ENCODE assay signal across 11 cellular contexts in genomic region chr1:24925082-24925779, GRCh38. TPM values are rescaled to one million over a fixed set of nuclear protein-coding genes. Genes with fewer than 3 reads are reported as not detected.
DNase-seq lines count a peak whose midpoint lies in the region; ATAC-seq and TF ChIP-seq lines count a peak whose summit lies in the region.
"Had no signal": no experiment of that assay in that cellular context is flagged by ENCODE, and none has a peak within 500 bp of the region (broad histone marks: within the 10 kb centered on the region; RNA-seq: fewer than 3 reads in every experiment).

No MANE protein-coding gene starts in this region.

- CTCF ChIA-PET in activated naive CD4-positive, alpha-beta T cell treated with anti-CD3 and anti-CD28 coated beads for 36 hours (lab: Charles Lee), result interaction anchor here (0.6 to 2.5 kb wide), 8 partner anchors 10 to 914 kb away, joined by 3 to 12 read pairs (median 3); no protein-coding TSS in a partner anchor
- CTCF ChIA-PET in Calu3 (lab: Charles Lee), result no interaction called here

- no TSS peak for BruUV-seq in Calu3 (replicated peaks; lab: Mats Ljungman, UMichigan)

- H3K36me3 Mint-ChIP-seq in activated naive CD4-positive, alpha-beta T cell treated with anti-CD3 and anti-CD28 coated beads for 36 hours (ENCODE audit: low read depth), result peaks cover 76% of the 10 kb centered on the region
- H3K36me3 Mint-ChIP-seq in Calu3 (ENCODE audit: insufficient read depth, unreplicated experiment), result no peaks in the 10 kb centered on the region

- peak; percentile 46 to 50 for ATAC-seq in activated CD4-positive, CD25-positive, alpha-beta regulatory T cell treated with anti-CD3 and anti-CD28 coated beads, Interleukin-2, amount 50 U/mL, for 24 hours
- ATAC-seq in HG03565 (IDR thresholded peaks at IDR 0.05; ENCODE audit: unreplicated experiment) (no peak), HG02610 (IDR thresholded peaks at IDR 0.05; ENCODE audit: unreplicated experiment) (no peak)
- ATAC-seq: gastroesophageal sphincter had no signal

- H3K27ac Mint-ChIP-seq in activated naive CD4-positive, alpha-beta T cell treated with anti-CD3 and anti-CD28 coated beads for 36 hours, result peak overlapping the region; percentile 77
- H3K27ac Mint-ChIP-seq in Calu3 (ENCODE audit: unreplicated experiment), result no peak overlapping the region
- H3K27ac Mint-ChIP-seq: nephron had no signal

- no peaks in the 10 kb centered on the region for H3K9me3 Mint-ChIP-seq in activated naive CD4-positive, alpha-beta T cell treated with anti-CD3 and anti-CD28 coated beads for 36 hours
- H3K9me3 Mint-ChIP-seq in Calu3 (ENCODE audit: low read depth, unreplicated experiment), result no peaks in the 10 kb centered on the region
- H3K9me3 Mint-ChIP-seq: nephron had no signal

- no peak for TF ChIP-seq CTCF in Calu3 (IDR thresholded peaks at IDR 0.05; ENCODE audit: unreplicated experiment)

- peak; percentile 93 for DNase-seq in activated naive CD4-positive, alpha-beta T cell treated with anti-CD3 and anti-CD28 coated beads for 36 hours
- peak; percentile 69 to 73 for DNase-seq in stimulated activated CD4-positive, alpha-beta T cell treated with anti-CD3 and anti-CD28 coated beads, Interleukin-2, amount 100 ng/mL, for 48 hours
- no peak for DNase-seq in Calu3
- no peak for DNase-seq in GM19238 (ENCODE audit: insufficient read length, low spot score)
- DNase-seq: NCI-H748 treated with DMSO at 0.1 percent for 48 hours had no signal

- H3K4me1 Mint-ChIP-seq in activated naive CD4-positive, alpha-beta T cell treated with anti-CD3 and anti-CD28 coated beads for 36 hours (ENCODE audit: low read depth), result peaks cover 70% of the 10 kb centered on the region
- H3K4me1 Mint-ChIP-seq in Calu3 (ENCODE audit: low read depth, unreplicated experiment), result no peaks in the 10 kb centered on the region

- intact Hi-C loops in activated naive CD4-positive, alpha-beta T cell treated with anti-CD3 and anti-CD28 coated beads for 36 hours (cut with micrococcal nuclease), result loop anchor here (1.0 to 2.0 kb wide), 5 partner anchors 14 to 106 kb away; no protein-coding TSS in a partner anchor
- intact Hi-C loops in Calu3 (cut with micrococcal nuclease; ENCODE audit: unreplicated experiment), result loop anchor here (5.0 kb wide), 1 partner anchor 177 kb away; no protein-coding TSS in a partner anchor

- H3K4me3 ChIP-seq in GM08714 (ENCODE audit: low read length), result peak overlapping the region; percentile 90; the same call in 1 of the 2 replicates
- H3K4me3 ChIP-seq: gastroesophageal sphincter had no signal

- H3K27me3 Mint-ChIP-seq in activated naive CD4-positive, alpha-beta T cell treated with anti-CD3 and anti-CD28 coated beads for 36 hours (ENCODE audit: low read depth), result no peaks in the 10 kb centered on the region
- H3K27me3 Mint-ChIP-seq in Calu3 (ENCODE audit: unreplicated experiment), result peaks cover 72% of the 10 kb centered on the region

- H3K4me3 Mint-ChIP-seq in activated naive CD4-positive, alpha-beta T cell treated with anti-CD3 and anti-CD28 coated beads for 36 hours, result peak overlapping the region; percentile 94
- H3K4me3 Mint-ChIP-seq in Calu3 (ENCODE audit: low read depth, unreplicated experiment), result no peak overlapping the region

RNA-seq across cellular contexts. Expression of gene RUNX3, which starts 4.8 kb away (rescaled TPM):
- total RNA-seq in activated naive CD4-positive, alpha-beta T cell treated with anti-CD3 and anti-CD28 coated beads for 36 hours, result 10 to 100 TPM; 72.3 to 83.8 TPM
- total RNA-seq in Calu3 (2022), result 0.28 and 1.3 TPM in 2 replicates

Comparison
In these comparisons a context has a peak if more than half of its experiments do, and no peak if none do; other contexts are left out.
1. ATAC-seq: peak in activated CD4-positive, CD25-positive, alpha-beta regulatory T cell treated with anti-CD3 and anti-CD28 coated beads, Interleukin-2, amount 50 U/mL, for 24 hours (2 of 2); none in HG03565 (single experiment) and HG02610 (single experiment).
2. DNase-seq: peak in activated naive CD4-positive, alpha-beta T cell treated with anti-CD3 and anti-CD28 coated beads for 36 hours (single experiment) and stimulated activated CD4-positive, alpha-beta T cell treated with anti-CD3 and anti-CD28 coated beads, Interleukin-2, amount 100 ng/mL, for 48 hours (2 of 2); none in Calu3 (single experiment) and GM19238 (single experiment).
3. RNA of gene RUNX3, which starts 4.8 kb away (total RNA-seq): 72.3 to 83.8 TPM in activated naive CD4-positive, alpha-beta T cell treated with anti-CD3 and anti-CD28 coated beads for 36 hours; 0.28 to 1.3 TPM in Calu3; every median in the first group is over 10 times any median in the second.